Comparison of ENCODE assay signal across 8 cellular contexts in genomic region chr1:234960722-234961467, GRCh38.
DNase-seq lines count a peak whose midpoint lies in the region; ATAC-seq, FAIRE-seq and TF ChIP-seq lines count a peak whose summit lies in the region.

No MANE protein-coding gene starts in this region.

- no peak overlapping the region for H3K27ac Mint-ChIP-seq in glutamatergic neuron (ENCODE audit: unreplicated experiment)

- peaks cover 41% of the 10 kb centered on the region for H3K4me1 Mint-ChIP-seq in glutamatergic neuron (ENCODE audit: low read depth, unreplicated experiment)

- H3K4me3 ChIP-seq in pancreas = no peak overlapping the region

- H3K9me3 ChIP-seq in pancreas = no peaks in the 10 kb centered on the region

- peak; percentile 87 for DNase-seq in DMS53 (lab: John Stamatoyannopoulos, UW)
- DNase-seq in NCI-H69 (lab: John Stamatoyannopoulos, UW) = peak; percentile 97
- DNase-seq in ecto neural progenitor cell (ENCODE audit: low spot score) = peak; percentile 42
- peak in 4 of 6 donors; percentile 60 to 83 (median 76) for DNase-seq in pancreas
- no peak for DNase-seq in DMS 273 (lab: John Stamatoyannopoulos, UW; ENCODE audit: unreplicated experiment)
- no peak for DNase-seq in glutamatergic neuron
- no peak for DNase-seq in C1 segment of cervical spinal cord (lab: John Stamatoyannopoulos, UW)

- H3K27me3 ChIP-seq in pancreas = no peaks in the 10 kb centered on the region

- H3K27ac ChIP-seq in pancreas = peak overlapping the region; percentile 69 to 87 (median 76)

- 10 to 11% methylated on average over 17 of the region's 17 CpGs for WGBS in pancreas, 2 donors

- H3K9me3 Mint-ChIP-seq in glutamatergic neuron (ENCODE audit: unreplicated experiment) = peaks cover 10% of the 10 kb centered on the region

- TF ChIP-seq CTCF in pancreas (IDR thresholded peaks at IDR 0.05) (no peak), glutamatergic neuron (IDR thresholded peaks at IDR 0.05; ENCODE audit: partially characterized antibody, unreplicated experiment) (no peak)

- H3K36me3 ChIP-seq in pancreas = no peaks in the 10 kb centered on the region

- intact Hi-C loops in pancreas (cut with DNase I) = loop anchor here in 1 of 3 donors (5.0 kb wide), 2 partner anchors 116 to 349 kb away; partner anchors contain the start of gene IRF2BP2

- H3K36me3 Mint-ChIP-seq in glutamatergic neuron (ENCODE audit: unreplicated experiment) = no peaks in the 10 kb centered on the region

- ATAC-seq in pancreas (peak; percentile 60 to 74 (median 64)), GM21390 (IDR thresholded peaks at IDR 0.05; ENCODE audit: unreplicated experiment) (no peak)

- no peak for FAIRE-seq in pancreas (lab: Jason Lieb, UNC)

- peaks cover 10% of the 10 kb centered on the region for H3K27me3 Mint-ChIP-seq in glutamatergic neuron (ENCODE audit: unreplicated experiment)

- H3K4me1 ChIP-seq in pancreas = peaks cover 71 to 93% (median 80%) of the 10 kb centered on the region in 3 donors

- no peak overlapping the region for H3K4me3 Mint-ChIP-seq in glutamatergic neuron (ENCODE audit: unreplicated experiment)

Comparison
In these comparisons a context has a peak if more than half of its experiments do, and no peak if none do; other contexts are left out.
1. DNase-seq: peak in DMS53 (single experiment), NCI-H69 (single experiment), ecto neural progenitor cell (single experiment) and pancreas (4 of 6); none in DMS 273 (single experiment), glutamatergic neuron (single experiment) and C1 segment of cervical spinal cord (0 of 14).